8 cellular contexts compared by ENCODE assay signal in genomic region chr11:125496465-125496817, GRCh38. TPM values are rescaled to one million over a fixed set of nuclear protein-coding genes. Genes with fewer than 3 reads are reported as not detected.
DNase-seq lines count a peak whose midpoint lies in the region; ATAC-seq and TF ChIP-seq lines count a peak whose summit lies in the region.
"Had no signal": no experiment of that assay in that cellular context is flagged by ENCODE, and none has a peak within 500 bp of the region (broad histone marks: within the 10 kb centered on the region; RNA-seq: fewer than 3 reads in every experiment).

No MANE protein-coding gene starts in this region.

- H3K9me3 Mint-ChIP-seq in IgD-negative memory B cell: no peaks in the 10 kb centered on the region

- peak overlapping the region; percentile 40 to 85 (median 79) for H3K4me3 Mint-ChIP-seq in IgD-negative memory B cell

- DNase-seq in brain microvascular endothelial cell (no peak), right lobe of liver (no peak), suprapubic skin (ENCODE audit: low spot score in 2 of 2) (no peak)
- DNase-seq in stimulated activated CD8-positive, alpha-beta memory T cell treated with anti-CD3 and anti-CD28 coated beads, Interleukin-4, amount 100 ng/mL, for 48 hours: no peak

- H3K36me3 ChIP-seq in brain microvascular endothelial cell (replicated peaks): no peaks in the 10 kb centered on the region
- H3K36me3 ChIP-seq in right lobe of liver: no peaks in the 10 kb centered on the region
- H3K36me3 ChIP-seq in suprapubic skin: no peaks in the 10 kb centered on the region

- intact Hi-C loops in right lobe of liver (cut with DNase I): no loop called here

- no peaks in the 10 kb centered on the region for H3K36me3 Mint-ChIP-seq in IgD-negative memory B cell

- H3K27me3 ChIP-seq in brain microvascular endothelial cell (replicated peaks) (no peaks in the 10 kb centered on the region), right lobe of liver (peaks cover 0 to 6% of the 10 kb centered on the region in 2 donors), suprapubic skin (peaks cover 17% of the 10 kb centered on the region)

- H3K9me3 ChIP-seq in right lobe of liver (no peaks in the 10 kb centered on the region), suprapubic skin (no peaks in the 10 kb centered on the region)

- peak overlapping the region; percentile 75 for H3K4me3 ChIP-seq in brain microvascular endothelial cell (ENCODE audit: low read depth, low read length)
- H3K4me3 ChIP-seq in right lobe of liver: peak overlapping the region; percentile 44 to 54 (median 44)
- peak overlapping the region; percentile 61 for H3K4me3 ChIP-seq in suprapubic skin

- H3K4me1 Mint-ChIP-seq in IgD-negative memory B cell: peaks cover 10 to 17% (median 11%) of the 10 kb centered on the region in 3 donors

- 52% methylated on average over 12 of the region's 12 CpGs for WGBS in right lobe of liver (ENCODE audit: insufficient coverage, low coverage, low lambda C conversion rate, missing lambda C conversion rate)
- WGBS in suprapubic skin: 36% methylated on average over 12 of the region's 12 CpGs

- H3K27me3 Mint-ChIP-seq in IgD-negative memory B cell: peaks cover 40% of the 10 kb centered on the region

- H3K27ac ChIP-seq in brain microvascular endothelial cell: no peak overlapping the region
- H3K27ac ChIP-seq in right lobe of liver: peak overlapping the region in 2 of 3 donors; percentile 33 to 48
- no peak overlapping the region for H3K27ac ChIP-seq in suprapubic skin

- no peak for ATAC-seq in right lobe of liver
- ATAC-seq in GM18909 (IDR thresholded peaks at IDR 0.05; ENCODE audit: poor library complexity, unreplicated experiment): no peak
- ATAC-seq in GM19455 (IDR thresholded peaks at IDR 0.05; ENCODE audit: unreplicated experiment): no peak

- TF ChIP-seq EP300 in suprapubic skin (IDR thresholded peaks at IDR 0.05): no peak

- TF ChIP-seq CTCF in brain microvascular endothelial cell (IDR thresholded peaks at IDR 0.05; ENCODE audit: low read depth, low read length, missing control alignments): no peak
- TF ChIP-seq CTCF in right lobe of liver (IDR thresholded peaks at IDR 0.05): no peak
- TF ChIP-seq CTCF in suprapubic skin (IDR thresholded peaks at IDR 0.05): no peak

- TF ChIP-seq POLR2A in right lobe of liver (IDR thresholded peaks at IDR 0.05) (no peak), suprapubic skin (IDR thresholded peaks at IDR 0.05) (no peak)

- in situ Hi-C loops in brain microvascular endothelial cell (cut with HindIII; ENCODE audit: low pct_ligation_motif_present, low sequenced_read_pairs): no loop called here

- peak overlapping the region in 2 of 3 donors; percentile 9 to 39 for H3K27ac Mint-ChIP-seq in IgD-negative memory B cell

- H3K4me1 ChIP-seq in right lobe of liver (peaks cover 0 to 6% (median 0%) of the 10 kb centered on the region in 4 donors), suprapubic skin (peaks cover 20% of the 10 kb centered on the region)

RNA-seq across cellular contexts. Expression of gene FEZ1, which starts 0.4 kb away (rescaled TPM):
- polyA plus RNA-seq in IgD-negative memory B cell: 1.2 TPM
- 1 to 10 TPM; 3.4 to 5.3 (median 4.4) TPM for total RNA-seq in right lobe of liver
- total RNA-seq in suprapubic skin: 10 to 100 TPM in 2 of 4 donors, 1 to 10 TPM in 2; 2.4 to 15.4 (median 9.8) TPM
- total RNA-seq: T-helper 2 cell treated with Interferon-gamma antibody and Interleukin-4, amounts not matched to agents 100 ng/mL and 5 ng/mL, for 36 hours had no signal

Comparison
In these comparisons a context has a peak if more than half of its experiments do, and no peak if none do; other contexts are left out.
1. H3K27ac ChIP-seq: peak in right lobe of liver (2 of 3); none in brain microvascular endothelial cell (single experiment) and suprapubic skin (single experiment).
2. Peak in every context shown above with its lines, with median percentiles within 50 percentile points of each other: H3K4me3 ChIP-seq.